In the genomic region with DNA sequence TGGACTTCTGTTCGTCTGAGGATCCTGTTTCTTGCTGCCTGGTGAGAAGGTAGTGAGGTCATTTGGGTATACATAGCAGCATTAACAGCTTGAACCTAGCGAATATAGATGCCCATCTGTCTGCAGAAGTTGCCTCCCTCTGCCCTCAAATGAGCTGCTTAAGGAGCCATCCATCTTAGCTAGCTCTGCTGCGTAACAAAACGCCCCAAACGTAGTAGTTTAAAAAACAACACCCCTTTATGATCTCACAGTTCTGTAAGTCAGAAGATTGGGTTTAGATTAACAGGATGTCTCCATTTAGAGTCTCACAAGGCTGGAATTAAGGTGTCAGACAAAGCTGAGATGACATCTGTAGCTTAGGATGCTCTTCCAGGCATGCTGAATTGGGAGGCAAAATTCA, we compare ENCODE assay signal across 7 cellular contexts.
"Had no signal": no experiment of that assay in that cellular context is flagged by ENCODE, and none has a peak within 500 bp of the region (broad histone marks: within the 10 kb centered on the region; RNA-seq: fewer than 3 reads in every experiment).

No MANE protein-coding gene starts in this region.

- H2AFZ ChIP-seq: GM23248 had no signal

- H3K27ac ChIP-seq: GM23248, HL-60 had no signal

- H3K9me3 ChIP-seq: HAP-1 had no signal

- H3K4me3 ChIP-seq: GM23248, HAP-1 had no signal

- H3K4me1 ChIP-seq: HAP-1 had no signal

- ATAC-seq: HCT116 had no signal

- H3K36me3 ChIP-seq: HAP-1 had no signal

- DNase-seq: GM23248, GOT3, H7, KBM-7 had no signal

- H3K9ac ChIP-seq: GM23248 had no signal
